In the genomic region with DNA sequence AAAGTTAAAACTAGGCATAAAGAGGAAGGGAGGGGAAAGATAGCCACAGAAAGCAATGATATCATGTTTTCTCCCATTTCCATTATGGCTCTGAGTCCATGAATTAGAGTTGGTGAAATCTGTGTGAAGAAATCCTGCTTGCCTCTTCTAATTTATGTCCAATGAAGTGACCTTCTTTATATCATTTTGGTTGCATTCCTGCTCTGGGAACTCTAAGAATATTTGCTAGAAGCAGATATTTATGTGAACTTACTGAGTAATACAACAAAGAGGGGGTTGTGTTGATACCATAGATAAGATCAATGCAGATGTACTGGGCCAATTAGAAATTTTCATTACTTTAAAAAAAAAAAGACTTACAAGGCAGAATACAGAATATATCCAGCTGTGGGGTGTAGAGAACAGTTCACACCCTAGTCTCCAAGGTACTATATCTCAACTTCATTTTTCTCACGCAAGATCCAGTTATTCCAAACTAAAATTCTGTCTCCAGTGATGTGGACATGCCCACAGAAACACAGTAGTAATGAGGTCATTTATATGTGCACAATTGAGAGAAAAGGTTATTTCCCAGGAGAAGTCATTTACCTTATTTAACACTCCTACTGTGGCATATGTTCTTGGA, we compare ENCODE assay signal across 18 cellular contexts. TPM values are rescaled to one million over a fixed set of nuclear protein-coding genes. Genes with fewer than 3 reads are reported as not detected.
"Had no signal": no experiment of that assay in that cellular context is flagged by ENCODE, and none has a peak within 500 bp of the region (broad histone marks: within the 10 kb centered on the region; RNA-seq: fewer than 3 reads in every experiment).

No MANE protein-coding gene starts in this region.

- ATAC-seq: esophagus mucosa, foreskin keratinocyte had no signal

- H3K9me3 ChIP-seq: heart left ventricle, prostate gland, sigmoid colon, stomach had no signal

- H3K27ac Mint-ChIP-seq: nephron progenitor cell had no signal

- H3K4me3 ChIP-seq: heart left ventricle, lung, prostate gland, sigmoid colon, skin epidermis, stomach had no signal

- H3K27ac ChIP-seq: foreskin keratinocyte, parathyroid adenoma, skin epidermis had no signal

- H3K36me3 ChIP-seq: prostate gland, sigmoid colon, stomach had no signal

- H3K9me3 Mint-ChIP-seq: nephron progenitor cell had no signal

- H3K4me1 ChIP-seq: foreskin keratinocyte, parathyroid adenoma, prostate gland had no signal

- H3K27me3 ChIP-seq: foreskin keratinocyte, heart left ventricle, sigmoid colon, stomach had no signal

- DNase-seq: effector memory CD4-positive, alpha-beta T cell; foreskin keratinocyte; heart left ventricle; hypothalamus; kidney glomerular epithelial cell; mesenchymal stem cell; midbrain; nephron progenitor cell; sigmoid colon; stimulated activated CD4-positive, alpha-beta T cell treated with anti-CD3 and anti-CD28 coated beads, Interleukin-2, amount 100 ng/mL, for 24 hours; stimulated activated naive CD4-positive, alpha-beta T cell; stomach; trophoblast cell had no signal

- H3K4me3 Mint-ChIP-seq: nephron progenitor cell had no signal

RNA-seq across cellular contexts. Expression of gene KCNJ8, which starts 51.5 kb away (rescaled TPM):
- total RNA-seq: foreskin keratinocyte had no signal
- polyA plus RNA-seq: foreskin keratinocyte had no signal
